1 cellular context compared by ENCODE assay signal in the genomic region with DNA sequence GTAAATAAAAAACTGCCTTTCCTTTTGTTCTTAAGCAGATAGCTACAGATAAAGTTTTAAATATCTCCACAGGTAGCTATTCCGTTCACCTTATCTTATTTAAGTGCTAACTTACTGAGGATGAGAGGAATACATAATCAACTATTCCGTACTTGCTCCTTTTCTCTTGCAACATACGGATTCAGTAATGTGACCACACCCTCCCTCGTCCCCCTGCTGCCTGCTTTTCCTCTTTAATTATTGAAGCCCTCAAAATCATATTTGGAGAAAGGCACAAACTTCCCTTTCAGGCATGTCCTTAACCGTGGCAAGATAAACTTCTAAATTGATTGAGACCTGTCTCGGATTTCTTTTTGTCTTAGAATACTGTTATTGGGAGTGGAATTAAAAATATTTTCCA.
TF ChIP-seq lines count a peak whose summit lies in the region.

No MANE protein-coding gene starts in this region.

TF ChIP-seq in A549, 52 proteins besides CTCF, POLR2A, EP300 and RAD21 (continued from another document):
- TF ChIP-seq, protein P1, sequence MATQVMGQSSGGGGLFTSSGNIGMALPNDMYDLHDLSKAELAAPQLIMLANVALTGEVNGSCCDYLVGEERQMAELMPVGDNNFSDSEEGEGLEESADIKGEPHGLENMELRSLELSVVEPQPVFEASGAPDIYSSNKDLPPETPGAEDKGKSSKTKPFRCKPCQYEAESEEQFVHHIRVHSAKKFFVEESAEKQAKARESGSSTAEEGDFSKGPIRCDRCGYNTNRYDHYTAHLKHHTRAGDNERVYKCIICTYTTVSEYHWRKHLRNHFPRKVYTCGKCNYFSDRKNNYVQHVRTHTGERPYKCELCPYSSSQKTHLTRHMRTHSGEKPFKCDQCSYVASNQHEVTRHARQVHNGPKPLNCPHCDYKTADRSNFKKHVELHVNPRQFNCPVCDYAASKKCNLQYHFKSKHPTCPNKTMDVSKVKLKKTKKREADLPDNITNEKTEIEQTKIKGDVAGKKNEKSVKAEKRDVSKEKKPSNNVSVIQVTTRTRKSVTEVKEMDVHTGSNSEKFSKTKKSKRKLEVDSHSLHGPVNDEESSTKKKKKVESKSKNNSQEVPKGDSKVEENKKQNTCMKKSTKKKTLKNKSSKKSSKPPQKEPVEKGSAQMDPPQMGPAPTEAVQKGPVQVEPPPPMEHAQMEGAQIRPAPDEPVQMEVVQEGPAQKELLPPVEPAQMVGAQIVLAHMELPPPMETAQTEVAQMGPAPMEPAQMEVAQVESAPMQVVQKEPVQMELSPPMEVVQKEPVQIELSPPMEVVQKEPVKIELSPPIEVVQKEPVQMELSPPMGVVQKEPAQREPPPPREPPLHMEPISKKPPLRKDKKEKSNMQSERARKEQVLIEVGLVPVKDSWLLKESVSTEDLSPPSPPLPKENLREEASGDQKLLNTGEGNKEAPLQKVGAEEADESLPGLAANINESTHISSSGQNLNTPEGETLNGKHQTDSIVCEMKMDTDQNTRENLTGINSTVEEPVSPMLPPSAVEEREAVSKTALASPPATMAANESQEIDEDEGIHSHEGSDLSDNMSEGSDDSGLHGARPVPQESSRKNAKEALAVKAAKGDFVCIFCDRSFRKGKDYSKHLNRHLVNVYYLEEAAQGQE (IDR thresholded peaks at IDR 0.05), result no peak
- TF ChIP-seq, protein P2, sequence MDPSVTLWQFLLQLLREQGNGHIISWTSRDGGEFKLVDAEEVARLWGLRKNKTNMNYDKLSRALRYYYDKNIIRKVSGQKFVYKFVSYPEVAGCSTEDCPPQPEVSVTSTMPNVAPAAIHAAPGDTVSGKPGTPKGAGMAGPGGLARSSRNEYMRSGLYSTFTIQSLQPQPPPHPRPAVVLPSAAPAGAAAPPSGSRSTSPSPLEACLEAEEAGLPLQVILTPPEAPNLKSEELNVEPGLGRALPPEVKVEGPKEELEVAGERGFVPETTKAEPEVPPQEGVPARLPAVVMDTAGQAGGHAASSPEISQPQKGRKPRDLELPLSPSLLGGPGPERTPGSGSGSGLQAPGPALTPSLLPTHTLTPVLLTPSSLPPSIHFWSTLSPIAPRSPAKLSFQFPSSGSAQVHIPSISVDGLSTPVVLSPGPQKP (IDR thresholded peaks at IDR 0.05; ENCODE audit: low read depth, low read length), result no peak
- TF ChIP-seq, protein P3, sequence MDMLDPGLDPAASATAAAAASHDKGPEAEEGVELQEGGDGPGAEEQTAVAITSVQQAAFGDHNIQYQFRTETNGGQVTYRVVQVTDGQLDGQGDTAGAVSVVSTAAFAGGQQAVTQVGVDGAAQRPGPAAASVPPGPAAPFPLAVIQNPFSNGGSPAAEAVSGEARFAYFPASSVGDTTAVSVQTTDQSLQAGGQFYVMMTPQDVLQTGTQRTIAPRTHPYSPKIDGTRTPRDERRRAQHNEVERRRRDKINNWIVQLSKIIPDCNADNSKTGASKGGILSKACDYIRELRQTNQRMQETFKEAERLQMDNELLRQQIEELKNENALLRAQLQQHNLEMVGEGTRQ (IDR thresholded peaks at IDR 0.05), result no peak
- no peak for TF ChIP-seq SREBF2 (IDR thresholded peaks at IDR 0.05)
- no peak for TF ChIP-seq TFCP2L1 (CRISPR knock-in tag; IDR thresholded peaks at IDR 0.05)
- TF ChIP-seq RNF2 (IDR thresholded peaks at IDR 0.05; ENCODE audit: borderline replicate concordance, low read depth), result no peak
